8 cellular contexts compared by ENCODE assay signal in genomic region chr2:240452471-240453256, GRCh38. TPM values are rescaled to one million over a fixed set of nuclear protein-coding genes. Genes with fewer than 3 reads are reported as not detected.
DNase-seq lines count a peak whose midpoint lies in the region; ATAC-seq and TF ChIP-seq lines count a peak whose summit lies in the region.

No MANE protein-coding gene starts in this region.

- H3K27ac Mint-ChIP-seq in activated CD8-positive, alpha-beta memory T cell treated with anti-CD3 and anti-CD28 coated beads, Interleukin-2, amount 10 ng/mL, durations not matched to agents 7 days and 5 days = no peak overlapping the region
- H3K27ac Mint-ChIP-seq in activated CD4-positive, alpha-beta T cell treated with anti-CD3 and anti-CD28 coated beads, Interleukin-2, amount 10 ng/mL, durations not matched to agents 7 days and 5 days = no peak overlapping the region

- no peaks in the 10 kb centered on the region for H3K9me3 ChIP-seq in upper lobe of left lung

- H3K9me3 Mint-ChIP-seq in activated CD8-positive, alpha-beta memory T cell treated with anti-CD3 and anti-CD28 coated beads, Interleukin-2, amount 10 ng/mL, durations not matched to agents 7 days and 5 days (ENCODE audit: low read depth) = no peaks in the 10 kb centered on the region
- H3K9me3 Mint-ChIP-seq in activated CD4-positive, alpha-beta T cell treated with anti-CD3 and anti-CD28 coated beads, Interleukin-2, amount 10 ng/mL, durations not matched to agents 7 days and 5 days = no peaks in the 10 kb centered on the region

- in situ Hi-C loops in SK-MEL-5 (cut with HindIII; ENCODE audit: low pct_unique_long_range_greater_than_20kb, low sequenced_read_pairs) = no loop called here

- peaks cover 2% of the 10 kb centered on the region for H3K4me1 Mint-ChIP-seq in activated CD8-positive, alpha-beta memory T cell treated with anti-CD3 and anti-CD28 coated beads, Interleukin-2, amount 10 ng/mL, durations not matched to agents 7 days and 5 days
- H3K4me1 Mint-ChIP-seq in activated CD4-positive, alpha-beta T cell treated with anti-CD3 and anti-CD28 coated beads, Interleukin-2, amount 10 ng/mL, durations not matched to agents 7 days and 5 days = peaks cover 4% of the 10 kb centered on the region

- no peak overlapping the region for H3K4me3 Mint-ChIP-seq in activated CD8-positive, alpha-beta memory T cell treated with anti-CD3 and anti-CD28 coated beads, Interleukin-2, amount 10 ng/mL, durations not matched to agents 7 days and 5 days
- no peak overlapping the region for H3K4me3 Mint-ChIP-seq in activated CD4-positive, alpha-beta T cell treated with anti-CD3 and anti-CD28 coated beads, Interleukin-2, amount 10 ng/mL, durations not matched to agents 7 days and 5 days

- 2 to 3% methylated on average over 9 to 29 of the region's 102 CpGs for WGBS in upper lobe of left lung, 2 donors

- TF ChIP-seq EP300 in upper lobe of left lung (IDR thresholded peaks at IDR 0.05) = no peak

- peak in 1 of 2 donors; percentile 80 for ATAC-seq in upper lobe of left lung (ENCODE audit: low FRiP score in 2 of 2)
- no peak for ATAC-seq in activated CD8-positive, alpha-beta memory T cell treated with anti-CD3 and anti-CD28 coated beads, Interleukin-2, amount 10 ng/mL, durations not matched to agents 7 days and 5 days

- CTCF ChIA-PET in activated CD8-positive, alpha-beta memory T cell treated with anti-CD3 and anti-CD28 coated beads, Interleukin-2, amount 10 ng/mL, durations not matched to agents 7 days and 5 days (lab: Charles Lee) = no interaction called here
- CTCF ChIA-PET in activated CD4-positive, alpha-beta T cell treated with anti-CD3 and anti-CD28 coated beads, Interleukin-2, amount 10 ng/mL, durations not matched to agents 7 days and 5 days (lab: Charles Lee) = interaction anchor here (1.3 kb wide), 1 partner anchor 16 kb away, joined by 4 read pairs; no protein-coding TSS in a partner anchor

- peak; percentile 39 for DNase-seq in stimulated activated CD4-positive, alpha-beta T cell treated with anti-CD3 and anti-CD28 coated beads, Interleukin-15, amount 100 ng/mL, for 24 hours
- no peak for DNase-seq in stimulated activated CD4-positive, alpha-beta T cell treated with anti-CD3 and anti-CD28 coated beads, Interleukin-4, amount 100 ng/mL, for 4 hours
- DNase-seq in SK-MEL-5 (ENCODE audit: low read depth, low spot score) = peak; percentile 22
- peak; percentile 42 to 50 for DNase-seq in erythroblast (lab: John Stamatoyannopoulos, UW)
- DNase-seq in middle frontal gyrus (ENCODE audit: extremely low spot score, low spot score) = peak; percentile 50
- DNase-seq in upper lobe of left lung = peak; percentile 71 to 95
- no peak for DNase-seq in activated CD8-positive, alpha-beta memory T cell treated with anti-CD3 and anti-CD28 coated beads, Interleukin-2, amount 10 ng/mL, durations not matched to agents 7 days and 5 days
- no peak for DNase-seq in activated CD4-positive, alpha-beta T cell treated with anti-CD3 and anti-CD28 coated beads, Interleukin-2, amount 10 ng/mL, durations not matched to agents 7 days and 5 days

- POLR2A ChIA-PET in activated CD4-positive, alpha-beta T cell treated with anti-CD3 and anti-CD28 coated beads, Interleukin-2, amount 10 ng/mL, durations not matched to agents 7 days and 5 days (lab: Charles Lee) = no interaction called here

- peaks cover 46% of the 10 kb centered on the region for H3K27me3 Mint-ChIP-seq in activated CD8-positive, alpha-beta memory T cell treated with anti-CD3 and anti-CD28 coated beads, Interleukin-2, amount 10 ng/mL, durations not matched to agents 7 days and 5 days
- H3K27me3 Mint-ChIP-seq in activated CD4-positive, alpha-beta T cell treated with anti-CD3 and anti-CD28 coated beads, Interleukin-2, amount 10 ng/mL, durations not matched to agents 7 days and 5 days = peaks cover 34% of the 10 kb centered on the region

- no peaks in the 10 kb centered on the region for H3K36me3 ChIP-seq in upper lobe of left lung

- peak overlapping the region in 3 of 4 donors; percentile 57 to 63 (median 63) for H3K4me3 ChIP-seq in upper lobe of left lung

- H3K36me3 Mint-ChIP-seq in activated CD8-positive, alpha-beta memory T cell treated with anti-CD3 and anti-CD28 coated beads, Interleukin-2, amount 10 ng/mL, durations not matched to agents 7 days and 5 days = no peaks in the 10 kb centered on the region
- no peaks in the 10 kb centered on the region for H3K36me3 Mint-ChIP-seq in activated CD4-positive, alpha-beta T cell treated with anti-CD3 and anti-CD28 coated beads, Interleukin-2, amount 10 ng/mL, durations not matched to agents 7 days and 5 days (ENCODE audit: low read depth)

- H3K4me1 ChIP-seq in upper lobe of left lung = peaks cover 16 to 47% (median 22%) of the 10 kb centered on the region in 4 donors

- no peak for TF ChIP-seq CTCF in upper lobe of left lung (IDR thresholded peaks at IDR 0.05)

- TF ChIP-seq POLR2A in erythroblast (IDR thresholded peaks at IDR 0.05; ENCODE audit: low read length) (no peak), upper lobe of left lung (IDR thresholded peaks at IDR 0.05) (peak in 1 of 4 donors; percentile 19)

- H3K27me3 ChIP-seq in upper lobe of left lung = peaks cover 0 to 40% (median 7%) of the 10 kb centered on the region in 4 donors

- peak overlapping the region in 2 of 4 donors; percentile 4 to 44 for H3K27ac ChIP-seq in upper lobe of left lung

RNA-seq across cellular contexts. Expression of gene GPC1, which starts 17.2 kb away (rescaled TPM):
- 4.9 and 5.8 TPM in 2 replicates for total RNA-seq in SK-MEL-5 (2014; rRNA removed; shearing (Covaris generic))
- 36.4 and 45.8 TPM in 2 replicates for polyA plus RNA-seq in SK-MEL-5 (2015; cell fraction: cytosol; rRNA removed)
- polyA plus RNA-seq in SK-MEL-5 (2015; cell fraction: nucleus; rRNA removed) = 15.4 and 24.3 TPM in 2 replicates
- total RNA-seq in upper lobe of left lung = 10 to 100 TPM; 16.8 to 45.5 (median 33.2) TPM
- 1 to 10 TPM; 3.2 to 4.5 TPM for total RNA-seq in activated CD8-positive, alpha-beta memory T cell treated with anti-CD3 and anti-CD28 coated beads, Interleukin-2, amount 10 ng/mL, durations not matched to agents 7 days and 5 days
- 1 to 10 TPM; 7.3 to 7.5 TPM for total RNA-seq in activated CD4-positive, alpha-beta T cell treated with anti-CD3 and anti-CD28 coated beads, Interleukin-2, amount 10 ng/mL, durations not matched to agents 7 days and 5 days

Comparison
In these comparisons a context has a peak if more than half of its experiments do, and no peak if none do; other contexts are left out.
1. DNase-seq: peak in stimulated activated CD4-positive, alpha-beta T cell treated with anti-CD3 and anti-CD28 coated beads, Interleukin-15, amount 100 ng/mL, for 24 hours (single experiment), SK-MEL-5 (single experiment), erythroblast (2 of 2), middle frontal gyrus (single experiment) and upper lobe of left lung (2 of 2); none in stimulated activated CD4-positive, alpha-beta T cell treated with anti-CD3 and anti-CD28 coated beads, Interleukin-4, amount 100 ng/mL, for 4 hours (0 of 2), activated CD8-positive, alpha-beta memory T cell treated with anti-CD3 and anti-CD28 coated beads, Interleukin-2, amount 10 ng/mL, durations not matched to agents 7 days and 5 days (single experiment) and activated CD4-positive, alpha-beta T cell treated with anti-CD3 and anti-CD28 coated beads, Interleukin-2, amount 10 ng/mL, durations not matched to agents 7 days and 5 days (single experiment).